ENCODE assay signal across 26 cellular contexts in the genomic region with DNA sequence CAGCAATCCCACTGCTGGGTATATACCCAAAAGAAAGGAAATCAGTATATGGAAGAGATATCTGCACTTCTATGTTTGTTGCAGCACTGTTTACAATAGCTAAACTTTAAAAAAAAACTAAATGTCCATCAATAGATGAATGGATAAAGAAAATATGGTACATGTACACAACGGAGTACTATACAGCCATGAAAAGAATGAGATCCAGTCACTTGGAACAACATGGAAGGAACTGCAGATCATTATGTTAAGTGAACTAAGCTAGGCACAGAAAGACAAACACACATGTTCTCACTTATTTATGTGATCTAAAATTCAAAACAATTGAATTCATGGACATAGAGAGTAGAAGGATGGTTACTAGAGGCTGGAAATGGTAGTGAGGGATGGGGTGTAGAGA.
"Had no signal": no experiment of that assay in that cellular context is flagged by ENCODE, and none has a peak within 500 bp of the region (broad histone marks: within the 10 kb centered on the region; RNA-seq: fewer than 3 reads in every experiment).

No MANE protein-coding gene starts in this region.

- H3K9ac ChIP-seq: neural progenitor cell, parathyroid adenoma had no signal

- H3K27me3 ChIP-seq: neural progenitor cell, ovary, right lobe of liver, sigmoid colon, stomach, thyroid gland, tibial nerve, upper lobe of left lung, vagina had no signal

- H3K4me2 ChIP-seq: neural progenitor cell had no signal

- ATAC-seq: natural killer cell; psoas muscle; right cardiac atrium; right lobe of liver; stimulated activated effector memory CD8-positive, alpha-beta T cell treated with anti-CD3 and anti-CD28 coated beads, Interleukin-12 subunit alpha, Interleukin-12 subunit beta, amount 100 ng/mL, for 72 hours; stimulated activated naive B cell treated with anti-CD40 and anti-IgM and Interleukin-4, amounts not matched to agents 10 μg/mL and 1 μg/mL and 100 μg/mL, for 72 hours had no signal

- FAIRE-seq: small intestine, urothelium cell line had no signal

- H3K27ac ChIP-seq: neural progenitor cell, ovary, parathyroid adenoma, psoas muscle, right lobe of liver, sigmoid colon, stomach, thoracic aorta, thyroid gland, tibial nerve, upper lobe of left lung, vagina had no signal

- H3K9me3 ChIP-seq: ovary, right lobe of liver, thoracic aorta, thyroid gland, tibial nerve, upper lobe of left lung, vagina had no signal

- H3K4me1 ChIP-seq: neural progenitor cell, parathyroid adenoma, psoas muscle, right lobe of liver, sigmoid colon, stomach, thyroid gland, tibial nerve, upper lobe of left lung, vagina had no signal

- H2AFZ ChIP-seq: neural progenitor cell, parathyroid adenoma had no signal

- H3K79me2 ChIP-seq: parathyroid adenoma had no signal

- H3K4me3 ChIP-seq: neural progenitor cell, ovary, psoas muscle, right lobe of liver, sigmoid colon, stomach, thoracic aorta, thyroid gland, tibial nerve, upper lobe of left lung, vagina had no signal

- DNase-seq: natural killer cell; occipital lobe; ovary; posterior cingulate gyrus; psoas muscle; right cardiac atrium; right lobe of liver; sigmoid colon; small intestine; stimulated activated CD4-positive, alpha-beta T cell treated with anti-CD3 and anti-CD28 coated beads, Interleukin-15, amount 100 ng/mL, for 24 hours; stimulated activated CD4-positive, alpha-beta T cell treated with anti-CD3 and anti-CD28 coated beads, Interleukin-2, amount 100 ng/mL, for 24 hours; stimulated activated CD4-positive, alpha-beta T cell treated with anti-CD3 and anti-CD28 coated beads, Interleukin-2, amount 100 ng/mL, for 48 hours; stimulated activated CD4-positive, alpha-beta T cell treated with anti-CD3 and anti-CD28 coated beads, Interleukin-4, amount 100 ng/mL, for 24 hours; stimulated activated naive B cell treated with anti-CD40 and anti-IgM and Interleukin-4, amounts not matched to agents 10 μg/mL and 1 μg/mL and 100 μg/mL, for 72 hours; stimulated activated naive CD4-positive, alpha-beta T cell treated with Interleukin-2 at 50 U/mL for 16 hours; stomach; thyroid gland; trophoblast cell; upper lobe of left lung had no signal

- H3K36me3 ChIP-seq: neural progenitor cell, ovary, right lobe of liver, sigmoid colon, stomach, thoracic aorta, thyroid gland, tibial nerve, upper lobe of left lung, vagina had no signal
